In genomic region chr20:1369970-1370369, GRCh38 we compare ENCODE assay signal across 19 cellular contexts. TPM values are rescaled to one million over a fixed set of nuclear protein-coding genes. Genes with fewer than 3 reads are reported as not detected.
DNase-seq lines count a peak whose midpoint lies in the region; ATAC-seq and TF ChIP-seq lines count a peak whose summit lies in the region.
"Had no signal": no experiment of that assay in that cellular context is flagged by ENCODE, and none has a peak within 500 bp of the region (broad histone marks: within the 10 kb centered on the region; RNA-seq: fewer than 3 reads in every experiment).

No MANE protein-coding gene starts in this region.

- H3K14ac ChIP-seq in IMR-90 (replicated peaks; ENCODE audit: low read depth, low read length): no peak overlapping the region

- no CpG with 5 or more reads among the region's 3 CpGs for WGBS in IMR-90 (ENCODE audit: extremely low coverage in 2 of 2, insufficient read length in 1 of 2), 2 experiments

- peak overlapping the region; percentile 24 for H2BK5ac ChIP-seq in IMR-90 (ENCODE audit: low read depth, low read length, poor library complexity, severe bottlenecking)

- peak overlapping the region; percentile 41; the same call in 1 of the 2 replicates for H3K23ac ChIP-seq in IMR-90 (ENCODE audit: low read depth, low read length)

- CTCF ChIA-PET in IMR-90 (lab: Yijun Ruan, JAX): no interaction called here

- peaks cover 52 to 84% of the 10 kb centered on the region in 2 experiments for H3K79me1 ChIP-seq in IMR-90 (ENCODE audit: low read depth in 1 of 2, low read length in 2 of 2)

- peaks cover 24% of the 10 kb centered on the region for H3K36me3 ChIP-seq in IMR-90 (ENCODE audit: control insufficient read depth, insufficient read depth, low read length)
- no peaks in the 10 kb centered on the region for H3K36me3 ChIP-seq in rectal smooth muscle tissue (ENCODE audit: control insufficient read depth, insufficient read depth, low read length)

- H2AK9ac ChIP-seq in IMR-90 (replicated peaks; ENCODE audit: low read depth, low read length, poor library complexity): no peak overlapping the region

- no peak overlapping the region for H4K91ac ChIP-seq in IMR-90 (ENCODE audit: insufficient read depth, low read depth, low read length)

- TF ChIP-seq CTCF in IMR-90 (conservative IDR thresholded peaks at IDR 0.05; ENCODE audit: low read depth, low read length): no peak

- no peak overlapping the region for H2AK5ac ChIP-seq in IMR-90 (ENCODE audit: low read depth, low read length)

- H3K4me3 ChIP-seq in IMR-90 (ENCODE audit: insufficient read depth, low read depth, low read length) (no peak overlapping the region), rectal smooth muscle tissue (ENCODE audit: low read length) (no peak overlapping the region)
- H3K4me3 ChIP-seq: body of pancreas, GM23338 had no signal

- ATAC-seq in IMR-90 (ENCODE audit: low read depth) (no peak), GM21737 (IDR thresholded peaks at IDR 0.05; ENCODE audit: unreplicated experiment) (no peak)
- ATAC-seq: activated T-helper 17 cell treated with anti-CD3 and anti-CD28 coated beads, Interleukin-2, amount 50 U/mL, for 72 hours; GM23338; stimulated activated memory B cell treated with anti-CD40 and anti-IgM and Interleukin-4, amounts not matched to agents 10 μg/mL and 1 μg/mL and 100 μg/mL, for 72 hours had no signal

- peaks cover 42% of the 10 kb centered on the region for H3K9me1 ChIP-seq in IMR-90 (ENCODE audit: insufficient read depth, low read length)

- no peak overlapping the region for H3K4me2 ChIP-seq in IMR-90 (ENCODE audit: low read depth, low read length)
- H3K4me2 ChIP-seq: GM23338 had no signal

- H2BK15ac ChIP-seq in IMR-90 (ENCODE audit: low read depth, low read length): no peak overlapping the region

- H3K18ac ChIP-seq in IMR-90 (ENCODE audit: low read depth, low read length): no peak overlapping the region

- BruUV-seq in IMR-90 (replicated peaks; lab: Mats Ljungman, UMichigan): no TSS peak

- H4K20me1 ChIP-seq in IMR-90 (ENCODE audit: insufficient read depth, low read length): peaks cover 48% of the 10 kb centered on the region

- DNase-seq in NCI-H82 (lab: John Stamatoyannopoulos, UW): peak; percentile 59
- DNase-seq in NCI-H82 treated with DMSO at 0.1 percent for 48 hours (lab: John Stamatoyannopoulos, UW; ENCODE audit: unreplicated experiment): no peak
- DNase-seq in IMR-90: no peak
- DNase-seq in epithelial cell of prostate (ENCODE audit: low read depth, low spot score): no peak
- no peak for DNase-seq in NCI-H2029 (lab: John Stamatoyannopoulos, UW)
- DNase-seq in stimulated activated CD4-positive, alpha-beta T cell treated with anti-CD3 and anti-CD28 coated beads, Interleukin-4, amount 100 ng/mL, for 1 hour: no peak
- DNase-seq: 8988T; activated CD4-positive, alpha-beta T cell treated with anti-CD3 and anti-CD28 coated beads for 4 hours; CD8-positive, alpha-beta memory T cell; effector CD8-positive, alpha-beta T cell; NCI-H1105 treated with DMSO at 0.1 percent for 48 hours; NCI-H446 treated with DMSO at 0.1 percent for 48 hours; stimulated activated CD4-positive, alpha-beta T cell treated with anti-CD3 and anti-CD28 coated beads, Interleukin-4, amount 100 ng/mL, for 24 hours had no signal

- peak overlapping the region in 1 of 2 experiments; percentile 30; a peak in 1 of 4 replicates for H4K8ac ChIP-seq in IMR-90 (ENCODE audit: low read depth in 2 of 2, low read length in 2 of 2)

- no peak overlapping the region for H3K9ac ChIP-seq in IMR-90 (ENCODE audit: low read depth, low read length)
- H3K9ac ChIP-seq in rectal smooth muscle tissue (ENCODE audit: low read length): no peak overlapping the region

- POLR2A ChIA-PET in IMR-90 (lab: Charles Lee; ENCODE audit: unreplicated experiment): no interaction called here

- in situ Hi-C loops in IMR-90 (cut with MboI; ENCODE audit: low sequenced_read_pairs): no loop called here

- no peak overlapping the region for H2BK20ac ChIP-seq in IMR-90 (ENCODE audit: low read depth, low read length)

- H3K27ac ChIP-seq in IMR-90 (ENCODE audit: insufficient read depth, low read length) (no peak overlapping the region; the same call in 1 of the 2 replicates), epithelial cell of prostate (peak overlapping the region; percentile 38), rectal smooth muscle tissue (ENCODE audit: low read depth, low read length) (peak overlapping the region; percentile 17)

- TF ChIP-seq POLR2A in IMR-90 (IDR thresholded peaks at IDR 0.05; ENCODE audit: low read depth, low read length): no peak

- no peak overlapping the region for H3K4ac ChIP-seq in IMR-90 (ENCODE audit: low read depth, low read length)

- no peak overlapping the region for H3K56ac ChIP-seq in IMR-90 (ENCODE audit: extremely low read depth, insufficient read depth, low read length)

- no peak overlapping the region for H4K5ac ChIP-seq in IMR-90 (ENCODE audit: low read depth, low read length)

- H2BK120ac ChIP-seq in IMR-90 (ENCODE audit: low read depth, low read length): no peak overlapping the region

- no peak for TF ChIP-seq RAD21 in IMR-90 (IDR thresholded peaks at IDR 0.05; ENCODE audit: low read length)

- intact Hi-C loops in IMR-90 (cut with micrococcal nuclease): loop anchor here (5.0 kb wide), 1 partner anchor 67 kb away; no protein-coding TSS in a partner anchor

- H3K9me3 ChIP-seq in IMR-90 (ENCODE audit: control insufficient read depth, insufficient read depth, low read length): no peaks in the 10 kb centered on the region
- H3K9me3 ChIP-seq: body of pancreas had no signal

- H3K4me1 ChIP-seq in IMR-90 (ENCODE audit: control insufficient read depth, insufficient read depth, low read length): peaks cover 22% of the 10 kb centered on the region
- no peaks in the 10 kb centered on the region for H3K4me1 ChIP-seq in rectal smooth muscle tissue (ENCODE audit: control insufficient read depth, insufficient read depth, low read length)

- dilution Hi-C loops in IMR-90 (cut with HindIII; ENCODE audit: low sequenced_read_pairs, unreplicated experiment): no loop called here

- no peak overlapping the region for H2AFZ ChIP-seq in IMR-90 (replicated peaks; ENCODE audit: low read length, poor library complexity)
- H2AFZ ChIP-seq: GM23338 had no signal

- H3K27me3 ChIP-seq in IMR-90 (ENCODE audit: control insufficient read depth, insufficient read depth, low read length): no peaks in the 10 kb centered on the region
- no peaks in the 10 kb centered on the region for H3K27me3 ChIP-seq in rectal smooth muscle tissue (ENCODE audit: control insufficient read depth, insufficient read depth, low read length)
- H3K27me3 ChIP-seq: body of pancreas had no signal

TF ChIP-seq in IMR-90, 13 proteins besides CTCF, POLR2A, EP300 and RAD21:
- no peak for TF ChIP-seq RFX5 (IDR thresholded peaks at IDR 0.05; ENCODE audit: low read depth, low read length)
- TF ChIP-seq FOS (IDR thresholded peaks at IDR 0.05; ENCODE audit: low read depth, low read length): no peak
- no peak for TF ChIP-seq BHLHE40 (IDR thresholded peaks at IDR 0.05; ENCODE audit: low read depth, low read length)
- TF ChIP-seq SMC3 (IDR thresholded peaks at IDR 0.05; ENCODE audit: low read depth, low read length): no peak
- no peak for TF ChIP-seq MXI1 (IDR thresholded peaks at IDR 0.05; ENCODE audit: borderline replicate concordance, low read depth, low read length)
- no peak for TF ChIP-seq CHD1 (IDR thresholded peaks at IDR 0.05; ENCODE audit: low read depth, low read length)
- TF ChIP-seq CEBPB (IDR thresholded peaks at IDR 0.05; ENCODE audit: low read depth, low read length): no peak
- no peak for TF ChIP-seq NFE2L2 (IDR thresholded peaks at IDR 0.05; ENCODE audit: low read depth, low read length)
- TF ChIP-seq ELK1 (IDR thresholded peaks at IDR 0.05; ENCODE audit: borderline replicate concordance, low read depth, low read length): no peak
- no peak for TF ChIP-seq MAFK (IDR thresholded peaks at IDR 0.05; ENCODE audit: low read depth, low read length)
- TF ChIP-seq USF2 (IDR thresholded peaks at IDR 0.05; ENCODE audit: low read depth, low read length): no peak
- no peak for TF ChIP-seq RCOR1 (IDR thresholded peaks at IDR 0.05; ENCODE audit: insufficient replicate concordance, low read length)
- TF ChIP-seq MAZ (IDR thresholded peaks at IDR 0.05; ENCODE audit: borderline replicate concordance, low read depth, low read length): no peak

RNA-seq across cellular contexts. Expression of gene FKBP1A, which starts 22.9 kb away (rescaled TPM):
- 91.9 and 120 TPM in 2 replicates for total RNA-seq in IMR-90 (2012; rRNA removed)
- polyA plus RNA-seq in IMR-90 (2012; rRNA removed): 513 and 528 TPM in 2 replicates
- 250 and 846 TPM in 2 replicates for polyA plus RNA-seq in IMR-90 (2012; cell fraction: cytosol; rRNA removed)
- polyA plus RNA-seq in IMR-90 (2012; cell fraction: nucleus; rRNA removed; ENCODE audit: low replicate concordance): 45.1 and 159 TPM in 2 replicates

RNA-seq across cellular contexts. Expression of gene SDCBP2, which starts 41.0 kb away (rescaled TPM):
- total RNA-seq in IMR-90 (2012; rRNA removed): 0.54 and 0.83 TPM in 2 replicates
- polyA plus RNA-seq in IMR-90 (2012; rRNA removed): 1.3 TPM in 2 replicates
- polyA plus RNA-seq in IMR-90 (2012; cell fraction: cytosol; rRNA removed): 1.5 and 1.6 TPM in 2 replicates
- 2.5 and 4.1 TPM in 2 replicates for polyA plus RNA-seq in IMR-90 (2012; cell fraction: nucleus; rRNA removed; ENCODE audit: low replicate concordance)
